Comparison of ENCODE assay signal across 15 cellular contexts in the genomic region with DNA sequence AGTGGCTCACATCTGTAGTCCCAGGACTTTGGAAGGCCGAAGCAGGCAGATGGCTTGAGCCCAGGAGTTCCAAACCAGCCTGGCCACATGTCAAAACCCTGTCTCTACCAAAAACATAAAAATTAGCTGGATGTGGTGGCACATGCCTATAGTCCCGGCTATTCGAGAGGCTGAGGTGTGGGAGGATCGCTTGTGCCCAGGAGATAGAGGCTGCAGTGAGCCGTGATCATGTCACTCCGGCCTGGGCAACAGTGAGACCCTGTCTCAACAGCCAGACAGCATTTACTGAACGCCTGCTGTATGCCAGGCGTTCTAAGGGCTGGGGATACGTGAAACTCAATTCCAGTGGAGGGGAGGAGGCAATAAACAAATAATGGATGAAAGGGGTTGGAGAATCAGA.
DNase-seq lines count a peak whose midpoint lies in the region; ATAC-seq, FAIRE-seq and TF ChIP-seq lines count a peak whose summit lies in the region.
"Had no signal": no experiment of that assay in that cellular context is flagged by ENCODE, and none has a peak within 500 bp of the region (broad histone marks: within the 10 kb centered on the region; RNA-seq: fewer than 3 reads in every experiment).

No MANE protein-coding gene starts in this region.

- peak overlapping the region; percentile 75 for H2BK12ac ChIP-seq in H1 (ENCODE audit: low read depth, low read length)
- H2BK12ac ChIP-seq in neuronal stem cell (ENCODE audit: low read length), result no peak overlapping the region

- H3K4me1 ChIP-seq in Caco-2 (peaks cover 29% of the 10 kb centered on the region), OCI-LY7 (ENCODE audit: insufficient read depth, low read length, poor library complexity, severe bottlenecking) (peaks cover 43% of the 10 kb centered on the region), H1 (replicated peaks in 1 of 4; ENCODE audit: control insufficient read depth in 3 of 4, insufficient read depth in 4 of 4, low read length in 3 of 4) (peaks cover 11 to 24% (median 22%) of the 10 kb centered on the region in 4 experiments), neuronal stem cell (ENCODE audit: control insufficient read depth in 2 of 2, insufficient read depth in 1 of 2, low read depth in 1 of 2, low read length in 2 of 2) (peaks cover 28 to 36% of the 10 kb centered on the region in 2 donors), prostate gland (replicated peaks) (peaks cover 11% of the 10 kb centered on the region), upper lobe of left lung (peaks cover 6 to 22% (median 14%) of the 10 kb centered on the region in 4 donors)

- TF ChIP-seq RAD21 in H1 (IDR thresholded peaks at IDR 0.05 in 1 of 2, conservative IDR thresholded peaks at IDR 0.05 in 1 of 2; ENCODE audit: low read depth in 2 of 2, low read length in 2 of 2), result no peak

- H3K27me3 ChIP-seq in Caco-2 (replicated peaks; ENCODE audit: control insufficient read depth, insufficient read depth, low read length) (no peaks in the 10 kb centered on the region), H1 (replicated peaks in 1 of 4; ENCODE audit: control insufficient read depth in 3 of 4, extremely low read depth in 1 of 4, insufficient read depth in 3 of 4, low read length in 3 of 4) (no peaks in the 10 kb centered on the region), neuronal stem cell (ENCODE audit: control insufficient read depth in 3 of 3, insufficient read depth in 3 of 3, low read depth in 1 of 3, low read length in 3 of 3) (no peaks in the 10 kb centered on the region), prostate gland (replicated peaks; ENCODE audit: insufficient read depth) (no peaks in the 10 kb centered on the region), upper lobe of left lung (no peaks in the 10 kb centered on the region)

- H3K36me3 ChIP-seq in Caco-2 (ENCODE audit: control insufficient read depth, insufficient read depth, low read length) (peaks cover 5% of the 10 kb centered on the region), OCI-LY7 (ENCODE audit: insufficient read depth, low read length) (no peaks in the 10 kb centered on the region), H1 (ENCODE audit: control insufficient read depth in 2 of 4, insufficient read depth in 4 of 4, low read length in 3 of 4) (no peaks in the 10 kb centered on the region), neuronal stem cell (replicated peaks in 1 of 2; ENCODE audit: control insufficient read depth in 2 of 2, insufficient read depth in 2 of 2, low read length in 2 of 2) (peaks cover 2 to 9% of the 10 kb centered on the region in 2 donors), prostate gland (no peaks in the 10 kb centered on the region), upper lobe of left lung (no peaks in the 10 kb centered on the region)

- peak overlapping the region; percentile 1 for H3K27ac Mint-ChIP-seq in Caco-2 (ENCODE audit: unreplicated experiment)

- peaks cover 51% of the 10 kb centered on the region for H3K4me1 Mint-ChIP-seq in Caco-2 (ENCODE audit: low read depth, unreplicated experiment)

- H3K9ac ChIP-seq in H1 (replicated peaks in 1 of 4; ENCODE audit: extremely low read depth in 1 of 4, low read depth in 3 of 4, low read length in 3 of 4) (no peak overlapping the region), neuronal stem cell (ENCODE audit: low read depth, low read length, poor library complexity) (no peak overlapping the region)

- peak overlapping the region; percentile 28 for H4K5ac ChIP-seq in H1 (ENCODE audit: insufficient read length, low read depth, low read length)

- no peak overlapping the region for H3K56ac ChIP-seq in H1 (replicated peaks; ENCODE audit: insufficient read length, low read depth, low read length)

- peak overlapping the region; percentile 82; the same call in 1 of the 2 replicates for H2BK20ac ChIP-seq in H1 (ENCODE audit: low read length)

- TF ChIP-seq CTCF in Caco-2 (IDR thresholded peaks at IDR 0.05; ENCODE audit: insufficient read depth in 1 of 2, low read depth in 1 of 2, low read length in 1 of 2, severe bottlenecking in 1 of 2, unreplicated experiment in 1 of 2) (no peak), OCI-LY7 (conservative IDR thresholded peaks at IDR 0.05; ENCODE audit: low read length) (no peak), H1 (IDR thresholded peaks at IDR 0.05; ENCODE audit: control extremely low read depth in 1 of 3, insufficient read depth in 1 of 3, low read depth in 1 of 3, low read length in 3 of 3) (no peak), prostate gland (IDR thresholded peaks at IDR 0.05) (no peak), upper lobe of left lung (IDR thresholded peaks at IDR 0.05) (no peak)

- H4K20me1 ChIP-seq in OCI-LY7 (ENCODE audit: insufficient read depth, low read length), result no peaks in the 10 kb centered on the region
- H4K20me1 ChIP-seq in H1 (replicated peaks in 1 of 2; ENCODE audit: control insufficient read depth in 1 of 2, insufficient read depth in 2 of 2, low read length in 2 of 2), result no peaks in the 10 kb centered on the region

- TF ChIP-seq POLR2A in H1 (IDR thresholded peaks at IDR 0.05; ENCODE audit: control extremely low read depth in 1 of 2, low read depth in 2 of 2, low read length in 2 of 2) (no peak), prostate gland (IDR thresholded peaks at IDR 0.05) (no peak), upper lobe of left lung (IDR thresholded peaks at IDR 0.05) (no peak)

- peaks cover 31% of the 10 kb centered on the region for H3K36me3 Mint-ChIP-seq in Caco-2 (ENCODE audit: insufficient read depth, unreplicated experiment)
- H3K36me3 Mint-ChIP-seq: CD4-positive, CD25-positive, alpha-beta regulatory T cell had no signal

- H3K4me3 ChIP-seq in Caco-2 (ENCODE audit: low read depth, low read length) (no peak overlapping the region), OCI-LY7 (ENCODE audit: low read depth, low read length, poor library complexity, severe bottlenecking) (no peak overlapping the region), H1 (ENCODE audit: extremely low read depth in 1 of 4, insufficient read depth in 2 of 4, low read depth in 3 of 4, low read length in 4 of 4) (no peak overlapping the region), neuronal stem cell (ENCODE audit: low read length in 2 of 2) (no peak overlapping the region), prostate gland (no peak overlapping the region), upper lobe of left lung (no peak overlapping the region)

- H3K4me2 ChIP-seq in OCI-LY7 (ENCODE audit: low read length) (no peak overlapping the region), H1 (ENCODE audit: insufficient read depth in 1 of 2, low read depth in 2 of 2, low read length in 2 of 2) (no peak overlapping the region; a peak in 1 of 4 replicates), neuronal stem cell (ENCODE audit: insufficient read depth, low read length, poor library complexity, severe bottlenecking) (no peak overlapping the region)

- POLR2A ChIA-PET in Caco-2 (lab: Charles Lee) (no interaction called here), OCI-LY7 (lab: Charles Lee) (no interaction called here), H1 (lab: Charles Lee; ENCODE audit: partially characterized antibody) (no interaction called here)

- H3K4me3 Mint-ChIP-seq in Caco-2 (ENCODE audit: unreplicated experiment), result no peak overlapping the region
- H3K4me3 Mint-ChIP-seq: CD4-positive, CD25-positive, alpha-beta regulatory T cell had no signal

- peak overlapping the region; percentile 87 for H3K4ac ChIP-seq in H1 (replicated peaks; ENCODE audit: insufficient read length, low read depth, low read length)
- no peak overlapping the region for H3K4ac ChIP-seq in neuronal stem cell (ENCODE audit: low read length)

- H3K23me2 ChIP-seq in H1 (ENCODE audit: low read depth, low read length), result no peaks in the 10 kb centered on the region

- H3K9me3 Mint-ChIP-seq in Caco-2 (ENCODE audit: unreplicated experiment), result no peaks in the 10 kb centered on the region

- H2AFZ ChIP-seq in OCI-LY7 (ENCODE audit: low read length) (peak overlapping the region; percentile 98; the same call in 1 of the 2 replicates), H1 (ENCODE audit: low read length) (no peak overlapping the region), neuronal stem cell (ENCODE audit: low read length) (no peak overlapping the region)

- DNase-seq in Caco-2, result no peak
- no peak for DNase-seq in OCI-LY7 (ENCODE audit: low spot score)
- no peak for DNase-seq in H1 (ENCODE audit: low read depth in 1 of 2, low spot score in 2 of 2)
- DNase-seq in neuronal stem cell (ENCODE audit: low spot score), result no peak
- no peak for DNase-seq in prostate gland (ENCODE audit: low spot score)
- DNase-seq in upper lobe of left lung, result no peak
- DNase-seq in dermis blood vessel endothelial cell, result no peak
- no peak for DNase-seq in activated gamma-delta T cell (lab: John Stamatoyannopoulos, UW)
- DNase-seq: AML-193; CD4-positive, CD25-positive, alpha-beta regulatory T cell; H7; NCI-H1930; NCI-H2171 had no signal

- H2AK5ac ChIP-seq in H1 (ENCODE audit: low read depth, low read length) (no peak overlapping the region; the same call in 1 of the 2 replicates), neuronal stem cell (ENCODE audit: low read depth, low read length) (no peak overlapping the region)

- CTCF ChIA-PET in Caco-2 (lab: Charles Lee) (interaction anchor here (0.7 kb wide), 1 partner anchor 58 kb away, joined by 3 read pairs; no protein-coding TSS in a partner anchor), OCI-LY7 (lab: Charles Lee; ENCODE audit: unreplicated experiment) (no interaction called here), H1 (lab: Charles Lee; ENCODE audit: partially characterized antibody) (interaction anchor here (0.7 to 1.1 kb wide), 5 partner anchors 8 to 58 kb away, joined by 3 to 5 read pairs (median 4); no protein-coding TSS in a partner anchor)

- H3K14ac ChIP-seq in H1 (ENCODE audit: insufficient read length), result no peak overlapping the region
- no peak overlapping the region for H3K14ac ChIP-seq in neuronal stem cell (ENCODE audit: low read length)

- H4K91ac ChIP-seq in H1 (replicated peaks; ENCODE audit: insufficient read length, low read length), result peak overlapping the region; percentile 76
- no peak overlapping the region for H4K91ac ChIP-seq in neuronal stem cell (ENCODE audit: low read depth, low read length, poor library complexity)

- FAIRE-seq in H1 (lab: Jason Lieb, UNC), result no peak
- FAIRE-seq: D721Med, GM19239 had no signal

- intact Hi-C loops in Caco-2 (cut with micrococcal nuclease; ENCODE audit: unreplicated experiment) (no loop called here), OCI-LY7 (cut with micrococcal nuclease; ENCODE audit: unreplicated experiment) (no loop called here), prostate gland (cut with DNase I) (no loop called here)

- H3K27ac ChIP-seq in OCI-LY7 (ENCODE audit: low read depth, low read length, poor library complexity, severe bottlenecking) (no peak overlapping the region), H1 (ENCODE audit: low read depth, low read length) (no peak overlapping the region), neuronal stem cell (replicated peaks; ENCODE audit: low read length) (no peak overlapping the region), prostate gland (no peak overlapping the region), upper lobe of left lung (no peak overlapping the region)

- no peaks in the 10 kb centered on the region for H3K9me3 ChIP-seq in Caco-2
- H3K9me3 ChIP-seq in OCI-LY7 (ENCODE audit: low read length), result no peaks in the 10 kb centered on the region
- H3K9me3 ChIP-seq in H1 (ENCODE audit: insufficient read depth in 2 of 2, low read depth in 1 of 2, low read length in 1 of 2), result no peaks in the 10 kb centered on the region
- no peaks in the 10 kb centered on the region for H3K9me3 ChIP-seq in neuronal stem cell (replicated peaks in 1 of 2; ENCODE audit: control insufficient read depth in 2 of 2, insufficient read depth in 1 of 2, low read depth in 1 of 2, low read length in 2 of 2)
- H3K9me3 ChIP-seq in prostate gland, result no peaks in the 10 kb centered on the region
- no peaks in the 10 kb centered on the region for H3K9me3 ChIP-seq in upper lobe of left lung

- H4K8ac ChIP-seq in H1 (ENCODE audit: extremely low read depth, insufficient read depth, low read length) (no peak overlapping the region; the same call in 1 of the 2 replicates), neuronal stem cell (ENCODE audit: low read depth, low read length) (peak overlapping the region; percentile 52)

- 72% methylated on average over 9 of the region's 9 CpGs; no CpG with 5 or more reads in 1 of the 2 experiments for WGBS in H1 (ENCODE audit: extremely low coverage in 1 of 2, insufficient coverage in 1 of 2, insufficient read length in 1 of 2, insufficient replicate concordance in 2 of 2, low coverage in 1 of 2, low lambda C conversion rate in 2 of 2, missing lambda C conversion rate in 1 of 2), 2 experiments
- no CpG with 5 or more reads among the region's 9 CpGs for WGBS in neuronal stem cell (ENCODE audit: extremely low coverage in 2 of 2, insufficient read length in 2 of 2, insufficient replicate concordance in 1 of 2), 2 donors
- WGBS in prostate gland, result 63% methylated on average over 9 of the region's 9 CpGs
- 88 to 94% methylated on average over 8 to 9 of the region's 9 CpGs for WGBS in upper lobe of left lung, 2 donors

- no peak for ATAC-seq in upper lobe of left lung (ENCODE audit: low FRiP score in 2 of 2)

- H2BK15ac ChIP-seq in H1 (ENCODE audit: low read length) (peak overlapping the region; percentile 95; the same call in 1 of the 2 replicates), neuronal stem cell (ENCODE audit: low read length) (peak overlapping the region; percentile 25)

- H3K79me2 ChIP-seq in OCI-LY7 (ENCODE audit: insufficient read depth, low read depth, low read length), result no peaks in the 10 kb centered on the region
- no peaks in the 10 kb centered on the region for H3K79me2 ChIP-seq in H1 (ENCODE audit: control insufficient read depth in 1 of 2, insufficient read depth in 2 of 2, low read length in 2 of 2)

- no peaks in the 10 kb centered on the region for H3K27me3 Mint-ChIP-seq in Caco-2 (ENCODE audit: insufficient read depth, unreplicated experiment)

- peak overlapping the region; percentile 57 for H2BK5ac ChIP-seq in H1 (ENCODE audit: low read depth, low read length)
- H2BK5ac ChIP-seq in neuronal stem cell (ENCODE audit: low read length), result no peak overlapping the region

- no TSS peak for BruUV-seq in Caco-2 (replicated peaks; lab: Mats Ljungman, UMichigan)
- BruUV-seq in OCI-LY7 (replicated peaks; lab: Mats Ljungman, UMichigan), result no TSS peak

- TF ChIP-seq EP300 in H1 (IDR thresholded peaks at IDR 0.05; ENCODE audit: borderline replicate concordance in 1 of 2, low read depth in 2 of 2, low read length in 2 of 2) (no peak), upper lobe of left lung (IDR thresholded peaks at IDR 0.05) (no peak)

- H3K79me1 ChIP-seq in H1 (ENCODE audit: low read depth, low read length) (no peaks in the 10 kb centered on the region), neuronal stem cell (ENCODE audit: low read depth, low read length) (no peaks in the 10 kb centered on the region)

- H3K18ac ChIP-seq in H1 (ENCODE audit: extremely low read depth, low read length) (peak overlapping the region; percentile 56; the same call in 1 of the 2 replicates), neuronal stem cell (ENCODE audit: low read length) (peak overlapping the region; percentile 84)

- H3K9me2 ChIP-seq in OCI-LY7 (ENCODE audit: insufficient read depth, low read length), result no peaks in the 10 kb centered on the region

- peak overlapping the region; percentile 78 for H2BK120ac ChIP-seq in H1 (replicated peaks; ENCODE audit: low read depth, low read length)
- no peak overlapping the region for H2BK120ac ChIP-seq in neuronal stem cell (ENCODE audit: low read depth, low read length)

- H3K23ac ChIP-seq in H1 (ENCODE audit: insufficient read length) (no peak overlapping the region), neuronal stem cell (ENCODE audit: low read depth, low read length, poor library complexity) (no peak overlapping the region)
